In the genomic region with DNA sequence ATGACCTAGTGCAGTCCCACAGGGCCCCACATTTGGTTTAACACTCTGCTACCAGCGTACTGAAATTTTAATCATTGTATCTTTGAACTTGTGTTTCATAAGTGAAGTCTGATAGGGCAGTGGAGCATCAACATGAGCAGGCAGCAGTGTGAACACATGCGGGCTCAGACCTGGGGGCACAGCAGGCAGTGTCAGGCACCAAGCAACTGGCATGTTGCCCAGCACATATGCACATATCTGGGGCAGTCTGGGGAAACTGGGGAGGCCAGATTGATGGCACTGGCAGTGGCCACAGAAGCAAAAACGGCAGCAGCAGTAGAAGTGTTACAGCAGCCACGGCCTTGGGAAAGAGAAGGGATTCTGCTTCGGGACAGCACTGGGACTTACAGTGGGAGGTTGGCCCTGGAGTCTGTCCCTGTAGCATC, we compare ENCODE assay signal across 13 cellular contexts.
DNase-seq lines count a peak whose midpoint lies in the region; ATAC-seq, FAIRE-seq and TF ChIP-seq lines count a peak whose summit lies in the region.
"Had no signal": no experiment of that assay in that cellular context is flagged by ENCODE, and none has a peak within 500 bp of the region (broad histone marks: within the 10 kb centered on the region; RNA-seq: fewer than 3 reads in every experiment).

No MANE protein-coding gene starts in this region.

- FAIRE-seq in HTR-8/SVneo (lab: Jason Lieb, UNC), result no peak

- no peak overlapping the region for H3K4me3 Mint-ChIP-seq in natural killer cell treated with Interleukin-12 subunit alpha and Interleukin-12 subunit beta and Interleukin-15 and Interleukin-18, amount 100 ng/mL, for 72 hours
- no peak overlapping the region for H3K4me3 Mint-ChIP-seq in natural killer cell
- H3K4me3 Mint-ChIP-seq: memory B cell, T-cell had no signal

- H3K36me3 Mint-ChIP-seq in natural killer cell treated with Interleukin-12 subunit alpha and Interleukin-12 subunit beta and Interleukin-15 and Interleukin-18, amount 100 ng/mL, for 72 hours, result no peaks in the 10 kb centered on the region
- H3K36me3 Mint-ChIP-seq in natural killer cell, result no peaks in the 10 kb centered on the region
- H3K36me3 Mint-ChIP-seq: memory B cell, T-cell had no signal

- no peaks in the 10 kb centered on the region for H3K4me1 Mint-ChIP-seq in natural killer cell treated with Interleukin-12 subunit alpha and Interleukin-12 subunit beta and Interleukin-15 and Interleukin-18, amount 100 ng/mL, for 72 hours (ENCODE audit: low read depth in 2 of 2)
- no peaks in the 10 kb centered on the region for H3K4me1 Mint-ChIP-seq in natural killer cell
- H3K4me1 Mint-ChIP-seq: T-cell had no signal

- ATAC-seq in natural killer cell treated with Interleukin-12 subunit alpha and Interleukin-12 subunit beta and Interleukin-15 and Interleukin-18, amount 100 ng/mL, for 72 hours, result peak; percentile 20 to 40
- ATAC-seq in natural killer cell (no peak), HG03159 (IDR thresholded peaks at IDR 0.05; ENCODE audit: unreplicated experiment) (no peak), GM19455 (IDR thresholded peaks at IDR 0.05; ENCODE audit: unreplicated experiment) (no peak)
- ATAC-seq: pancreas, T-cell, upper lobe of right lung had no signal

- H3K27me3 Mint-ChIP-seq in natural killer cell treated with Interleukin-12 subunit alpha and Interleukin-12 subunit beta and Interleukin-15 and Interleukin-18, amount 100 ng/mL, for 72 hours, result peaks cover 9 to 11% of the 10 kb centered on the region in 2 donors
- H3K27me3 Mint-ChIP-seq in natural killer cell (ENCODE audit: low read depth in 2 of 2), result peaks cover under 1 to 12% of the 10 kb centered on the region in 2 donors

- intact Hi-C loops in natural killer cell (cut with micrococcal nuclease), result no loop called here

- H3K27ac Mint-ChIP-seq in natural killer cell treated with Interleukin-12 subunit alpha and Interleukin-12 subunit beta and Interleukin-15 and Interleukin-18, amount 100 ng/mL, for 72 hours, result no peak overlapping the region
- no peak overlapping the region for H3K27ac Mint-ChIP-seq in natural killer cell
- H3K27ac Mint-ChIP-seq: memory B cell, T-cell had no signal

- no peak for DNase-seq in natural killer cell treated with Interleukin-12 subunit alpha and Interleukin-12 subunit beta and Interleukin-15 and Interleukin-18, amount 100 ng/mL, for 72 hours (ENCODE audit: low spot score)
- DNase-seq in natural killer cell, result no peak
- DNase-seq in cerebellar cortex (ENCODE audit: low spot score), result peak; percentile 85
- peak; percentile 8 for DNase-seq in midbrain (lab: John Stamatoyannopoulos, UW)
- no peak for DNase-seq in SIG-M5 (lab: John Stamatoyannopoulos, UW)
- no peak for DNase-seq in HTR-8/SVneo (ENCODE audit: insufficient read length, low spot score)
- DNase-seq: activated CD4-positive, alpha-beta T cell treated with anti-CD3 and anti-CD28 coated beads for 1 hour; T-cell; upper lobe of right lung had no signal

- no peak for TF ChIP-seq CTCF in natural killer cell (IDR thresholded peaks at IDR 0.05)

- H3K9me3 Mint-ChIP-seq in natural killer cell treated with Interleukin-12 subunit alpha and Interleukin-12 subunit beta and Interleukin-15 and Interleukin-18, amount 100 ng/mL, for 72 hours, result peaks cover 3% of the 10 kb centered on the region
- H3K9me3 Mint-ChIP-seq in natural killer cell, result no peaks in the 10 kb centered on the region
- H3K9me3 Mint-ChIP-seq: T-cell had no signal

Comparison
In these comparisons a context has a peak if more than half of its experiments do, and no peak if none do; other contexts are left out.
1. ATAC-seq: peak in natural killer cell treated with Interleukin-12 subunit alpha and Interleukin-12 subunit beta and Interleukin-15 and Interleukin-18, amount 100 ng/mL, for 72 hours (2 of 2); none in natural killer cell (0 of 3), HG03159 (single experiment) and GM19455 (single experiment).
2. DNase-seq: peak in cerebellar cortex (single experiment) and midbrain (single experiment); none in natural killer cell treated with Interleukin-12 subunit alpha and Interleukin-12 subunit beta and Interleukin-15 and Interleukin-18, amount 100 ng/mL, for 72 hours (single experiment), natural killer cell (single experiment), SIG-M5 (single experiment) and HTR-8/SVneo (single experiment).